10 cellular contexts compared by ENCODE assay signal in the genomic region with DNA sequence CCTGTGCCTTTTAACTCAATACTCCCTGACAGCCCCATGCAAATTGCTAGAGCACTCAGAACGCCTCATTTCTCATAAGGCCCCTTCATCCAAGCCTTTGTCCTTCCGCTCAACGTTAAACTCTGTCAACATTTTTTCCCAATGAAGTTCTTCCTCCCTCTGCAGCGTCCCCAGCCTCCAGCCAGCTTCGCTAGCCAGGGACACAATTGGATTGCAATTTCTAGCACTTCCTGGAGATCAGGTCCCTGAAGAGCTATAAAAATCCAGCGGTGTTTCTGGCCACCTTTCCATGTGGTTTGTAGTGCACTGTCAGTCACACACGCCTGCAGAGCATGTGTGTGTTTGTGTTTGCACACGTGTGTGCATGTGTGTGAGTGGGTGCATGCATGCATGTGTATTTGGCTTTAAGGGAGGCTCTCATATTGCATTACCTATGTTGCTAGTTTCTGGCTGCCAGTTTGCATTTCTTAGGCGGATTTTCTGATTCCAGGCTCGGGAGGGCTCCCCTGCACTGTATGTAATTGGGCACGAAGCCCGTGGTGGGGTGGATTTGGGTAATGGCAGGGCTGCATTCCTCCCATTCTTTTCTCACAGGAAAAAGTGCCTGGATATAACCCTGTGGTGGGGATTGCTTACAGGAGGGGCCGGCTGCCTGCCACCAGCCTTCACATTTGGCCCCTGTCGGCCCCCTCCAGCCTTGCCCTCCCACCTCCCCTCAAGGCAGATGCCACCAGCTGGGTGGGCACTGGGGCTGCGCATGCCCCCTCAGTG.
DNase-seq lines count a peak whose midpoint lies in the region; ATAC-seq and TF ChIP-seq lines count a peak whose summit lies in the region.
"Had no signal": no experiment of that assay in that cellular context is flagged by ENCODE, and none has a peak within 500 bp of the region (broad histone marks: within the 10 kb centered on the region; RNA-seq: fewer than 3 reads in every experiment).

No MANE protein-coding gene starts in this region.

- H3K23ac ChIP-seq in IMR-90 (ENCODE audit: low read depth, low read length): peak overlapping the region; percentile 82

- H2AK5ac ChIP-seq in IMR-90 (ENCODE audit: low read depth, low read length): peak overlapping the region; percentile 56

- H3K4me3 Mint-ChIP-seq in brain: peak overlapping the region in 4 of 5 experiments; percentile 3 to 43 (median 41)

- peaks cover 21% of the 10 kb centered on the region for H4K20me1 ChIP-seq in IMR-90 (ENCODE audit: insufficient read depth, low read length)

- H3K9ac ChIP-seq in IMR-90 (ENCODE audit: low read depth, low read length): no peak overlapping the region

- H3K36me3 ChIP-seq in IMR-90 (ENCODE audit: control insufficient read depth, insufficient read depth, low read length) (no peaks in the 10 kb centered on the region), upper lobe of left lung (no peaks in the 10 kb centered on the region), Peyer's patch (no peaks in the 10 kb centered on the region)

- H3K27me3 ChIP-seq in IMR-90 (ENCODE audit: control insufficient read depth, insufficient read depth, low read length) (no peaks in the 10 kb centered on the region), upper lobe of left lung (no peaks in the 10 kb centered on the region), Peyer's patch (no peaks in the 10 kb centered on the region)

- TF ChIP-seq POLR2A in IMR-90 (IDR thresholded peaks at IDR 0.05; ENCODE audit: low read depth, low read length) (no peak), upper lobe of left lung (IDR thresholded peaks at IDR 0.05) (no peak), Peyer's patch (IDR thresholded peaks at IDR 0.05) (no peak)

- H3K9me3 ChIP-seq in IMR-90 (ENCODE audit: control insufficient read depth, insufficient read depth, low read length) (no peaks in the 10 kb centered on the region), upper lobe of left lung (no peaks in the 10 kb centered on the region), Peyer's patch (no peaks in the 10 kb centered on the region)

- no peak overlapping the region for H2BK5ac ChIP-seq in IMR-90 (ENCODE audit: low read depth, low read length, poor library complexity, severe bottlenecking)

- in situ Hi-C loops in IMR-90 (cut with MboI; ENCODE audit: low sequenced_read_pairs): no loop called here

- H3K9me1 ChIP-seq in IMR-90 (ENCODE audit: insufficient read depth, low read length): no peaks in the 10 kb centered on the region; the same call in 1 of the 2 replicates

- dilution Hi-C loops in IMR-90 (cut with HindIII; ENCODE audit: low sequenced_read_pairs, unreplicated experiment): no loop called here

- H4K5ac ChIP-seq in IMR-90 (ENCODE audit: low read depth, low read length): no peak overlapping the region

- H3K4ac ChIP-seq in IMR-90 (ENCODE audit: low read depth, low read length): peak overlapping the region; percentile 67

- ATAC-seq in IMR-90 (ENCODE audit: low read depth) (peak; percentile 87), upper lobe of left lung (ENCODE audit: low FRiP score in 2 of 2) (peak in 1 of 2 donors; percentile 13), HG03378 (IDR thresholded peaks at IDR 0.05; ENCODE audit: unreplicated experiment) (no peak)
- ATAC-seq: K562 had no signal

- H2AFZ ChIP-seq in IMR-90 (replicated peaks; ENCODE audit: low read length, poor library complexity): peak overlapping the region; percentile 83

- peak overlapping the region; percentile 45 to 75; a peak in 3 of 4 replicates for H4K8ac ChIP-seq in IMR-90 (ENCODE audit: low read depth in 2 of 2, low read length in 2 of 2)

- H4K91ac ChIP-seq in IMR-90 (ENCODE audit: insufficient read depth, low read depth, low read length): peak overlapping the region; percentile 76

- H3K27ac ChIP-seq in IMR-90 (ENCODE audit: insufficient read depth, low read length): no peak overlapping the region
- H3K27ac ChIP-seq in upper lobe of left lung: peak overlapping the region in 3 of 4 donors; percentile 32 to 71 (median 46)
- no peak overlapping the region for H3K27ac ChIP-seq in Peyer's patch

- no peak for TF ChIP-seq EP300 in upper lobe of left lung (IDR thresholded peaks at IDR 0.05)

- H3K4me3 ChIP-seq in IMR-90 (ENCODE audit: insufficient read depth, low read depth, low read length) (no peak overlapping the region), upper lobe of left lung (no peak overlapping the region), Peyer's patch (no peak overlapping the region)
- H3K4me3 ChIP-seq: K562 had no signal

- DNase-seq in IMR-90: peak; percentile 48
- DNase-seq in iPS-NIHi11 (ENCODE audit: low spot score): peak; percentile 54
- DNase-seq in upper lobe of left lung: peak in 1 of 2 donors; percentile 26
- DNase-seq in Peyer's patch: no peak
- no peak for DNase-seq in cerebellum (ENCODE audit: low spot score)
- DNase-seq: cortex of kidney, GDM1 had no signal

- no peak overlapping the region for H3K18ac ChIP-seq in IMR-90 (ENCODE audit: low read depth, low read length)

- POLR2A ChIA-PET in IMR-90 (lab: Charles Lee; ENCODE audit: unreplicated experiment): no interaction called here

- H3K79me1 ChIP-seq in IMR-90 (ENCODE audit: low read depth in 1 of 2, low read length in 2 of 2): peaks cover 0 to 15% of the 10 kb centered on the region in 2 experiments; a peak in 2 of 4 replicates

- H3K36me3 Mint-ChIP-seq in brain: no peaks in the 10 kb centered on the region

- H2BK120ac ChIP-seq in IMR-90 (ENCODE audit: low read depth, low read length): peak overlapping the region; percentile 81

- TF ChIP-seq CTCF in IMR-90 (conservative IDR thresholded peaks at IDR 0.05; ENCODE audit: low read depth, low read length) (no peak), brain (conservative IDR thresholded peaks at IDR 0.05) (no peak), upper lobe of left lung (IDR thresholded peaks at IDR 0.05) (no peak), Peyer's patch (IDR thresholded peaks at IDR 0.05) (no peak)

- 45% methylated on average over 5 of the region's 15 CpGs; no CpG with 5 or more reads in 1 of the 2 experiments for WGBS in IMR-90 (ENCODE audit: extremely low coverage in 2 of 2, insufficient read length in 1 of 2), 2 experiments
- WGBS in upper lobe of left lung, 2 donors: 40 to 53% methylated on average over 14 to 15 of the region's 15 CpGs

- peak overlapping the region; percentile 32 to 94 (median 73) for H3K27ac Mint-ChIP-seq in brain

- peak overlapping the region; percentile 94 for H2AK9ac ChIP-seq in IMR-90 (replicated peaks; ENCODE audit: low read depth, low read length, poor library complexity)

- peak overlapping the region; percentile 50; the same call in 1 of the 2 replicates for H3K14ac ChIP-seq in IMR-90 (replicated peaks; ENCODE audit: low read depth, low read length)

- peak overlapping the region; percentile 32 for H2BK20ac ChIP-seq in IMR-90 (ENCODE audit: low read depth, low read length)

- intact Hi-C loops in IMR-90 (cut with micrococcal nuclease): loop anchor here (5.0 kb wide), 1 partner anchor 51 kb away; no protein-coding TSS in a partner anchor

- H3K56ac ChIP-seq in IMR-90 (ENCODE audit: extremely low read depth, insufficient read depth, low read length): no peak overlapping the region

- peaks cover 92% of the 10 kb centered on the region for H3K4me1 Mint-ChIP-seq in brain

- H3K27me3 Mint-ChIP-seq in brain: peaks cover 2% of the 10 kb centered on the region

- TF ChIP-seq RAD21 in IMR-90 (IDR thresholded peaks at IDR 0.05; ENCODE audit: low read length): no peak

- H2BK15ac ChIP-seq in IMR-90 (ENCODE audit: low read depth, low read length): no peak overlapping the region; the same call in 2 of the 3 replicates

- peak overlapping the region; percentile 21; the same call in 1 of the 2 replicates for H3K4me2 ChIP-seq in IMR-90 (ENCODE audit: low read depth, low read length)

- CTCF ChIA-PET in IMR-90 (lab: Yijun Ruan, JAX): interaction anchor here (1.6 kb wide), 1 partner anchor 124 kb away, joined by 3 read pairs; no protein-coding TSS in a partner anchor

- peaks cover 17% of the 10 kb centered on the region for H3K4me1 ChIP-seq in IMR-90 (ENCODE audit: control insufficient read depth, insufficient read depth, low read length)
- H3K4me1 ChIP-seq in upper lobe of left lung: peaks cover 53 to 66% (median 65%) of the 10 kb centered on the region in 4 donors
- peaks cover 0 to 15% (median 0%) of the 10 kb centered on the region in 4 donors for H3K4me1 ChIP-seq in Peyer's patch

- H3K9me3 Mint-ChIP-seq in brain: no peaks in the 10 kb centered on the region

- no TSS peak for BruUV-seq in IMR-90 (replicated peaks; lab: Mats Ljungman, UMichigan)

TF ChIP-seq in IMR-90, 13 proteins besides CTCF, POLR2A, EP300 and RAD21 (continues in another document):
- no peak for TF ChIP-seq RCOR1 (IDR thresholded peaks at IDR 0.05; ENCODE audit: insufficient replicate concordance, low read length)
- no peak for TF ChIP-seq NFE2L2 (IDR thresholded peaks at IDR 0.05; ENCODE audit: low read depth, low read length)
- no peak for TF ChIP-seq CEBPB (IDR thresholded peaks at IDR 0.05; ENCODE audit: low read depth, low read length)
- no peak for TF ChIP-seq SMC3 (IDR thresholded peaks at IDR 0.05; ENCODE audit: low read depth, low read length)
- TF ChIP-seq RFX5 (IDR thresholded peaks at IDR 0.05; ENCODE audit: low read depth, low read length): no peak
- no peak for TF ChIP-seq MAFK (IDR thresholded peaks at IDR 0.05; ENCODE audit: low read depth, low read length)
- TF ChIP-seq, protein P1, sequence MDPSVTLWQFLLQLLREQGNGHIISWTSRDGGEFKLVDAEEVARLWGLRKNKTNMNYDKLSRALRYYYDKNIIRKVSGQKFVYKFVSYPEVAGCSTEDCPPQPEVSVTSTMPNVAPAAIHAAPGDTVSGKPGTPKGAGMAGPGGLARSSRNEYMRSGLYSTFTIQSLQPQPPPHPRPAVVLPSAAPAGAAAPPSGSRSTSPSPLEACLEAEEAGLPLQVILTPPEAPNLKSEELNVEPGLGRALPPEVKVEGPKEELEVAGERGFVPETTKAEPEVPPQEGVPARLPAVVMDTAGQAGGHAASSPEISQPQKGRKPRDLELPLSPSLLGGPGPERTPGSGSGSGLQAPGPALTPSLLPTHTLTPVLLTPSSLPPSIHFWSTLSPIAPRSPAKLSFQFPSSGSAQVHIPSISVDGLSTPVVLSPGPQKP (IDR thresholded peaks at IDR 0.05; ENCODE audit: borderline replicate concordance, low read depth, low read length): no peak
- TF ChIP-seq MAZ (IDR thresholded peaks at IDR 0.05; ENCODE audit: borderline replicate concordance, low read depth, low read length): no peak
- TF ChIP-seq, protein P2, sequence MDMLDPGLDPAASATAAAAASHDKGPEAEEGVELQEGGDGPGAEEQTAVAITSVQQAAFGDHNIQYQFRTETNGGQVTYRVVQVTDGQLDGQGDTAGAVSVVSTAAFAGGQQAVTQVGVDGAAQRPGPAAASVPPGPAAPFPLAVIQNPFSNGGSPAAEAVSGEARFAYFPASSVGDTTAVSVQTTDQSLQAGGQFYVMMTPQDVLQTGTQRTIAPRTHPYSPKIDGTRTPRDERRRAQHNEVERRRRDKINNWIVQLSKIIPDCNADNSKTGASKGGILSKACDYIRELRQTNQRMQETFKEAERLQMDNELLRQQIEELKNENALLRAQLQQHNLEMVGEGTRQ (IDR thresholded peaks at IDR 0.05; ENCODE audit: low read depth, low read length): no peak
- TF ChIP-seq FOS (IDR thresholded peaks at IDR 0.05; ENCODE audit: low read depth, low read length): no peak
- TF ChIP-seq BHLHE40 (IDR thresholded peaks at IDR 0.05; ENCODE audit: low read depth, low read length): no peak

Comparison
In these comparisons a context has a peak if more than half of its experiments do, and no peak if none do; other contexts are left out.
1. DNase-seq: peak in IMR-90 (single experiment) and iPS-NIHi11 (single experiment); none in Peyer's patch (0 of 3) and cerebellum (single experiment).
2. H3K27ac ChIP-seq: peak in upper lobe of left lung (3 of 4); none in IMR-90 (single experiment) and Peyer's patch (0 of 4).